Comparison of ENCODE assay signal across 1 cellular context in the genomic region with DNA sequence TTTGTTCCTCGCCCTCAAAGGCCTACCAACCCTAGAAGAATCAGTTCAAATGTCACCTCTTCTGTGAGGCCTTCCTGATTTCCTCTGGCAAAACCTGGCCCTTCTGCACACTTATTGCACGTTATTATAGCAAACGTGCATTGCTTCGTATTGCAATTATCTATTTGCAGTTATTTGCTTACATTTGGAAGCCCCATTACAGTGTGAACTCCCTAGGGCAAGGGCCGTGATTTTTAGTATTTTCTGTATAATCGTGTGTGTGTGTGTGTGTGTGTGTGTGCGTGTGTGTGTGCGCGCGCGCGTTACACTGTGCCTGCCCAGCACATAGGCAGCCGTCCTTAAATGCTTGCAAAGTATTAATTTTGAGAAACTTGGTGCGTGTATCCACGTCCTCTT.
TF ChIP-seq lines count a peak whose summit lies in the region.

No MANE protein-coding gene starts in this region.

TF ChIP-seq in liver, 16 proteins besides CTCF, POLR2A, EP300 and RAD21 (continued from another document):
- TF ChIP-seq, protein P1, sequence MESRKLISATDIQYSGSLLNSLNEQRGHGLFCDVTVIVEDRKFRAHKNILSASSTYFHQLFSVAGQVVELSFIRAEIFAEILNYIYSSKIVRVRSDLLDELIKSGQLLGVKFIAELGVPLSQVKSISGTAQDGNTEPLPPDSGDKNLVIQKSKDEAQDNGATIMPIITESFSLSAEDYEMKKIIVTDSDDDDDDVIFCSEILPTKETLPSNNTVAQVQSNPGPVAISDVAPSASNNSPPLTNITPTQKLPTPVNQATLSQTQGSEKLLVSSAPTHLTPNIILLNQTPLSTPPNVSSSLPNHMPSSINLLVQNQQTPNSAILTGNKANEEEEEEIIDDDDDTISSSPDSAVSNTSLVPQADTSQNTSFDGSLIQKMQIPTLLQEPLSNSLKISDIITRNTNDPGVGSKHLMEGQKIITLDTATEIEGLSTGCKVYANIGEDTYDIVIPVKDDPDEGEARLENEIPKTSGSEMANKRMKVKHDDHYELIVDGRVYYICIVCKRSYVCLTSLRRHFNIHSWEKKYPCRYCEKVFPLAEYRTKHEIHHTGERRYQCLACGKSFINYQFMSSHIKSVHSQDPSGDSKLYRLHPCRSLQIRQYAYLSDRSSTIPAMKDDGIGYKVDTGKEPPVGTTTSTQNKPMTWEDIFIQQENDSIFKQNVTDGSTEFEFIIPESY (IDR thresholded peaks at IDR 0.05) = no peak
- TF ChIP-seq, protein P2, sequence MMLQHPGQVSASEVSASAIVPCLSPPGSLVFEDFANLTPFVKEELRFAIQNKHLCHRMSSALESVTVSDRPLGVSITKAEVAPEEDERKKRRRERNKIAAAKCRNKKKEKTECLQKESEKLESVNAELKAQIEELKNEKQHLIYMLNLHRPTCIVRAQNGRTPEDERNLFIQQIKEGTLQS (IDR thresholded peaks at IDR 0.05) = no peak
- TF ChIP-seq HNF4A (conservative IDR thresholded peaks at IDR 0.05) = no peak
- TF ChIP-seq YY1 (IDR thresholded peaks at IDR 0.05) = no peak
- no peak for TF ChIP-seq SP1 (IDR thresholded peaks at IDR 0.05)
- no peak for TF ChIP-seq NR2F2 (IDR thresholded peaks at IDR 0.05)
- no peak for TF ChIP-seq GABPA (IDR thresholded peaks at IDR 0.05 in 1 of 2, conservative IDR thresholded peaks at IDR 0.05 in 1 of 2)
TF ChIP-seq in liver: peak in this region for 0.
